17 cellular contexts compared by ENCODE assay signal in the genomic region with DNA sequence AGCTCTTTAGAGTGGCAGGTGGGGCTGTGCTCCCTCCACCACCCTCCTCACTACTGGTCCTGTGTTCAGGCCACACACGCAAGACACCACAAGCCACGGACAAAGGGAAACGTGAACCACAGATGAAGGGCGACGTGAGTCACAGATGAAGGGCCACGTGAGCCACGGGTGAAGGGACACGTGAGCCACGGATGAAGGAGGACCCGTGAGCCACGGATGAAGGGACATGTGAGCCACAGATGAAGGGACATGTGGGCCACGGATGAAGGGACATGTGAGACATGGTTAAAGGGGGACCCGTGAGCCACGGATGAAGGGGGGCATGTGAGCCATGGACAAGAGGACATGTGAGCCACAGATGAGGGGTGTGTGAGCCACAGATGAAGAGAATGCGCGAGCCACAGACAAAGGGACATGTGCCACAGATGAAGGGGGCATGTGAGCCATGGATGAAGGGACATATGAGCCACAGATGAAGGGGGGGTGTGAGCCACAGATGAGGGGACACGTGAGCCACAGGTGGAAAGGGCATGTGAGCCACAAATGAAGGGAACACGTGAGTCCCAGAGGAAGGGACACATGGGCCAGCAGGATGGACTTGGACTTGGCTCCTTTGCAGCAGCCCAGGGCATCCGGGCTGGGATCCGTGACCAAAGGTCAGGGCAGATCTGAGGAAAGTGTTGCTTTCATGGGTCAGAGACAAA. TPM values are rescaled to one million over a fixed set of nuclear protein-coding genes. Genes with fewer than 3 reads are reported as not detected.
DNase-seq lines count a peak whose midpoint lies in the region; ATAC-seq, FAIRE-seq and TF ChIP-seq lines count a peak whose summit lies in the region.
"Had no signal": no experiment of that assay in that cellular context is flagged by ENCODE, and none has a peak within 500 bp of the region (broad histone marks: within the 10 kb centered on the region; RNA-seq: fewer than 3 reads in every experiment).

No MANE protein-coding gene starts in this region.

- intact Hi-C loops in HCT116 (cut with micrococcal nuclease) (no loop called here), K562 (cut with micrococcal nuclease) (no loop called here)

- TF ChIP-seq EP300 in K562 (IDR thresholded peaks at IDR 0.05; ENCODE audit: low read length): no peak

- FAIRE-seq in K562 (lab: Jason Lieb, UNC): no peak
- FAIRE-seq: GM12892 had no signal

- peaks cover 4% of the 10 kb centered on the region; the same call in 1 of the 2 replicates for H3K79me2 ChIP-seq in HCT116 (ENCODE audit: insufficient read depth, low read length)
- no peaks in the 10 kb centered on the region for H3K79me2 ChIP-seq in K562 (ENCODE audit: control insufficient read depth, insufficient read depth, low read length)
- H3K79me2 ChIP-seq in neural progenitor cell (ENCODE audit: low read depth): no peaks in the 10 kb centered on the region

- TF ChIP-seq RAD21 in HCT116 (IDR thresholded peaks at IDR 0.05; ENCODE audit: low read depth) (no peak), K562 (CRISPR knock-in tag; conservative IDR thresholded peaks at IDR 0.05 in 1 of 2, IDR thresholded peaks at IDR 0.05 in 1 of 2) (no peak)

- H3K27me3 ChIP-seq in BLaER1 (peaks cover 51% of the 10 kb centered on the region), HCT116 (ENCODE audit: insufficient read depth, low read length) (no peaks in the 10 kb centered on the region), K562 (ENCODE audit: control insufficient read depth in 2 of 2, insufficient read depth in 2 of 2, low read length in 2 of 2) (peaks cover 18 to 54% of the 10 kb centered on the region in 2 experiments; a peak in 4 of 5 replicates), neural progenitor cell (no peaks in the 10 kb centered on the region)

- no TSS peak for BruUV-seq in HCT116 (replicated peaks; lab: Mats Ljungman, UMichigan)
- BruUV-seq in K562 (replicated peaks; lab: Mats Ljungman, UMichigan): no TSS peak

- H2AFZ ChIP-seq in HCT116 (ENCODE audit: low read depth, low read length, poor library complexity, severe bottlenecking) (no peak overlapping the region), K562 (ENCODE audit: low read depth, low read length) (no peak overlapping the region), neural progenitor cell (replicated peaks) (no peak overlapping the region)

- H3K4me3 Mint-ChIP-seq in neural progenitor cell: no peak overlapping the region
- H3K4me3 Mint-ChIP-seq: CD4-positive, alpha-beta memory T cell had no signal

- POLR2A ChIA-PET in HCT116 (lab: Charles Lee): no interaction called here
- POLR2A ChIA-PET in K562 (lab: Yijun Ruan, JAX): no interaction called here

- CTCF ChIA-PET in HCT116 (lab: Charles Lee) (no interaction called here), K562 (lab: Yijun Ruan, JAX; ENCODE audit: low intra/inter-chr PET ratio) (interaction anchor here (0.6 kb wide), 1 partner anchor 199 kb away, joined by 4 read pairs; no protein-coding TSS in a partner anchor)

- no peak for ATAC-seq in HCT116
- no peak for ATAC-seq in K562
- no peak for ATAC-seq in HG03045 (IDR thresholded peaks at IDR 0.05; ENCODE audit: unreplicated experiment)
- no peak for ATAC-seq in HG02571 (IDR thresholded peaks at IDR 0.05; ENCODE audit: unreplicated experiment)

- H4K20me1 ChIP-seq in BLaER1 (peaks cover 10% of the 10 kb centered on the region; the same call in 1 of the 2 replicates), HCT116 (ENCODE audit: insufficient read depth) (no peaks in the 10 kb centered on the region), K562 (replicated peaks; ENCODE audit: control insufficient read depth, insufficient read depth, low read length) (peaks cover 6% of the 10 kb centered on the region; the same call in 1 of the 2 replicates), neural progenitor cell (ENCODE audit: low read depth) (no peaks in the 10 kb centered on the region)

- H3F3A ChIP-seq in neural progenitor cell (ENCODE audit: low read depth): no peaks in the 10 kb centered on the region

- H3K27me3 Mint-ChIP-seq in neural progenitor cell (ENCODE audit: insufficient read depth, low read depth): peaks cover 7% of the 10 kb centered on the region

- H3K4me1 ChIP-seq in BLaER1 (peaks cover 26% of the 10 kb centered on the region), HCT116 (ENCODE audit: control insufficient read depth in 1 of 2, insufficient read depth in 2 of 2, low read length in 2 of 2) (no peaks in the 10 kb centered on the region), K562 (replicated peaks in 1 of 2; ENCODE audit: control insufficient read depth in 2 of 2, insufficient read depth in 2 of 2, low read length in 2 of 2) (peaks cover 0 to 24% of the 10 kb centered on the region in 2 experiments; a peak in 3 of 5 replicates), neural progenitor cell (no peaks in the 10 kb centered on the region)

- H3K4me3 ChIP-seq in BLaER1 (no peak overlapping the region), HCT116 (replicated peaks in 1 of 2; ENCODE audit: low read depth in 1 of 2, low read length in 2 of 2) (no peak overlapping the region), K562 (no peak overlapping the region), neural progenitor cell (no peak overlapping the region)

- H3K9ac ChIP-seq in BLaER1: no peak overlapping the region
- no peak overlapping the region for H3K9ac ChIP-seq in HCT116 (ENCODE audit: low read length)
- H3K9ac ChIP-seq in K562 (ENCODE audit: insufficient read depth in 1 of 2, low read depth in 2 of 2, low read length in 2 of 2): no peak overlapping the region
- H3K9ac ChIP-seq in neural progenitor cell: no peak overlapping the region

- RAD21 ChIA-PET in HCT116 (lab: Charles Lee; ENCODE audit: low non-redundant PET in 1 of 2, low total read pairs in 2 of 2, uncharacterized antibody in 2 of 2, unreplicated experiment in 2 of 2): no interaction called here

- no peaks in the 10 kb centered on the region for H3K9me2 ChIP-seq in HCT116 (ENCODE audit: insufficient read depth)

- H3K4me2 ChIP-seq in BLaER1: peak overlapping the region; percentile 69
- H3K4me2 ChIP-seq in HCT116 (ENCODE audit: low read length): no peak overlapping the region
- no peak overlapping the region for H3K4me2 ChIP-seq in K562 (ENCODE audit: insufficient read depth, low read length)
- no peak overlapping the region for H3K4me2 ChIP-seq in neural progenitor cell

- DNase-seq in HCT116 (ENCODE audit: low read depth, low spot score): no peak
- no peak for DNase-seq in K562 (ENCODE audit: extremely low read depth in 1 of 4, low spot score in 3 of 4)
- no peak for DNase-seq in neural progenitor cell (ENCODE audit: low spot score)
- no peak for DNase-seq in NCI-H446 (lab: John Stamatoyannopoulos, UW)
- no peak for DNase-seq in H4 (ENCODE audit: low spot score)
- DNase-seq: ACHN; CD4-positive, alpha-beta memory T cell; DMS79; GDM1; GOT3; HCEC 1CT; KG1 had no signal

- TF ChIP-seq POLR2A in HCT116 (IDR thresholded peaks at IDR 0.05; ENCODE audit: borderline replicate concordance, extremely low read depth, insufficient read depth, insufficient read length) (no peak), K562 (conservative IDR thresholded peaks at IDR 0.05) (no peak)

- H3K27ac ChIP-seq in BLaER1 (no peak overlapping the region), HCT116 (ENCODE audit: low read depth, low read length) (peak overlapping the region; percentile 6; the same call in 1 of the 2 replicates), K562 (ENCODE audit: extremely low read depth, low read depth, low read length) (no peak overlapping the region), neural progenitor cell (no peak overlapping the region)
- H3K27ac ChIP-seq: C4-2B had no signal

- no peaks in the 10 kb centered on the region for H3K9me1 ChIP-seq in K562 (ENCODE audit: control insufficient read depth, insufficient read depth, low read length)

- H3K4me1 Mint-ChIP-seq in neural progenitor cell: peaks cover 3% of the 10 kb centered on the region
- H3K4me1 Mint-ChIP-seq: CD4-positive, alpha-beta memory T cell had no signal

- TF ChIP-seq CTCF in HCT116 (IDR thresholded peaks at IDR 0.05 in 2 of 3, conservative IDR thresholded peaks at IDR 0.05 in 1 of 3; ENCODE audit: borderline replicate concordance in 1 of 3, insufficient read depth in 1 of 3, low read depth in 2 of 3, low read length in 2 of 3) (no peak), K562 (IDR thresholded peaks at IDR 0.05 in 2 of 3, conservative IDR thresholded peaks at IDR 0.05 in 1 of 3; ENCODE audit: insufficient read depth in 2 of 3, low read depth in 1 of 3, low read length in 3 of 3) (no peak), neural progenitor cell (IDR thresholded peaks at IDR 0.05) (no peak)

- peak overlapping the region; percentile 30 for H3K27ac Mint-ChIP-seq in neural progenitor cell

- H3K9me3 ChIP-seq in BLaER1: no peaks in the 10 kb centered on the region
- H3K9me3 ChIP-seq in HCT116 (ENCODE audit: control insufficient read depth in 1 of 2, insufficient read depth in 1 of 2, low read depth in 1 of 2, low read length in 2 of 2): no peaks in the 10 kb centered on the region
- no peaks in the 10 kb centered on the region for H3K9me3 ChIP-seq in K562 (replicated peaks; ENCODE audit: control insufficient read depth, insufficient read depth, low read depth, low read length)
- H3K9me3 ChIP-seq in neural progenitor cell (ENCODE audit: low read depth): no peaks in the 10 kb centered on the region

- peaks cover 6% of the 10 kb centered on the region for H3K9me3 Mint-ChIP-seq in neural progenitor cell
- H3K9me3 Mint-ChIP-seq: CD4-positive, alpha-beta memory T cell had no signal

- no peaks in the 10 kb centered on the region for H3K36me3 Mint-ChIP-seq in neural progenitor cell
- H3K36me3 Mint-ChIP-seq: CD4-positive, alpha-beta memory T cell had no signal

- WGBS in K562 (ENCODE audit: insufficient coverage, low coverage, missing lambda C conversion rate): 30% methylated on average over 19 of the region's 20 CpGs

- H3K36me3 ChIP-seq in BLaER1 (no peaks in the 10 kb centered on the region), HCT116 (ENCODE audit: control insufficient read depth in 1 of 2, insufficient read depth in 2 of 2, low read length in 2 of 2) (no peaks in the 10 kb centered on the region), K562 (ENCODE audit: control insufficient read depth, insufficient read depth, low read length) (no peaks in the 10 kb centered on the region), neural progenitor cell (no peaks in the 10 kb centered on the region)

- in situ Hi-C loops in K562 (cut with MboI): no loop called here

RNA-seq across cellular contexts. Expression of gene ZNF469, which starts 15.6 kb away (rescaled TPM):
- 5.9 TPM for total RNA-seq in HCT116 (2021; ENCODE audit: unreplicated experiment)
- polyA plus RNA-seq in HCT116 (2012): 2.1 and 2.4 TPM in 2 replicates
- 0.04 and 0.09 TPM in 2 replicates for total RNA-seq in K562 (2011; cell fraction: chromatin; rRNA removed; ENCODE audit: low replicate concordance)
- total RNA-seq in K562 (2011; cell fraction: nucleolus; rRNA removed): 0.13 and 0.17 TPM in 2 replicates
- total RNA-seq in K562 (2011; cell fraction: nucleoplasm; rRNA removed): under 0.01 and 0.08 TPM in 2 replicates
- under 0.01 TPM in 1 of 2 replicates, not detected in the other for total RNA-seq in K562 (2014; rRNA removed)
- not detected in 2 replicates for total RNA-seq in K562 (2014; rRNA removed; fragmentation: Illumina TruSeq; extraction: Trizol)
- not detected in 2 replicates for total RNA-seq in K562 (2015; rRNA removed; fragmentation: Illumina TruSeq; extraction: Trizol)
- total RNA-seq in K562 (2021): 0.02 and 0.04 TPM in 2 replicates
- not detected in 2 replicates for polyA plus RNA-seq in K562 (2011; rRNA removed)
- under 0.01 and 0.01 TPM in 2 replicates for polyA plus RNA-seq in K562 (2011; cell fraction: cytosol; rRNA removed)
- 0.01 and 0.03 TPM in 2 replicates for polyA plus RNA-seq in K562 (2011; cell fraction: nucleus; rRNA removed)
- 0.01 TPM in 2 replicates for polyA plus RNA-seq in K562 (2012)
- 0.01 TPM in 1 of 2 replicates, not detected in the other for polyA plus RNA-seq in K562 (2014; fragmentation: Illumina TruSeq; extraction: Trizol)
- not detected for polyA plus RNA-seq in K562 (2014; fragmentation: Nextera tagmentation; extraction: Ambion mirVana)
- polyA plus RNA-seq in K562 (2014; rRNA removed): 0.01 TPM in 1 of 2 replicates, not detected in the other
- under 0.01 and 0.04 TPM in 2 replicates for polyA minus RNA-seq in K562 (2011; rRNA and poly(A)+ RNA removed)
- 0.09 and 0.10 TPM in 2 replicates for polyA minus RNA-seq in K562 (2011; cell fraction: cytosol; rRNA and poly(A)+ RNA removed)
- under 0.01 and 0.11 TPM in 2 replicates for polyA minus RNA-seq in K562 (2011; cell fraction: nucleus; rRNA and poly(A)+ RNA removed)
- 0.02 and 0.03 TPM in 2 replicates for total RNA-seq in neural progenitor cell (ENCODE audit: low replicate concordance)
- total RNA-seq in H4 (2014; rRNA removed; shearing (Covaris generic)): 0.08 and 0.12 TPM in 2 replicates

RNA-seq across cellular contexts. Expression of gene ZFPM1, which starts 54.8 kb away (rescaled TPM):
- 14.6 TPM for total RNA-seq in HCT116 (2021; ENCODE audit: unreplicated experiment)
- polyA plus RNA-seq in HCT116 (2012): 5.6 and 6.4 TPM in 2 replicates
- 14.4 and 38.8 TPM in 2 replicates for total RNA-seq in K562 (2011; cell fraction: chromatin; rRNA removed; ENCODE audit: low replicate concordance)
- 25.3 and 27.9 TPM in 2 replicates for total RNA-seq in K562 (2011; cell fraction: nucleolus; rRNA removed)
- 16.8 and 18.9 TPM in 2 replicates for total RNA-seq in K562 (2011; cell fraction: nucleoplasm; rRNA removed)
- 4.5 and 8.7 TPM in 2 replicates for total RNA-seq in K562 (2014; rRNA removed)
- 0.26 and 0.47 TPM in 2 replicates for total RNA-seq in K562 (2014; rRNA removed; fragmentation: Illumina TruSeq; extraction: Trizol)
- total RNA-seq in K562 (2015; rRNA removed; fragmentation: Illumina TruSeq; extraction: Trizol): 3.2 and 4.5 TPM in 2 replicates
- 32.7 and 35.9 TPM in 2 replicates for total RNA-seq in K562 (2021)
- polyA plus RNA-seq in K562 (2011; rRNA removed): 0.88 and 1.4 TPM in 2 replicates
- polyA plus RNA-seq in K562 (2011; cell fraction: cytosol; rRNA removed): 0.81 and 4.8 TPM in 2 replicates
- 3.4 and 13.6 TPM in 2 replicates for polyA plus RNA-seq in K562 (2011; cell fraction: nucleus; rRNA removed)
- 7.9 and 12.2 TPM in 2 replicates for polyA plus RNA-seq in K562 (2012)
- 1.2 and 5.1 TPM in 2 replicates for polyA plus RNA-seq in K562 (2014; fragmentation: Illumina TruSeq; extraction: Trizol)
- under 1 TPM; 0.03 to 0.11 TPM for polyA plus RNA-seq in K562 (2014; fragmentation: Nextera tagmentation; extraction: Ambion mirVana)
- polyA plus RNA-seq in K562 (2014; rRNA removed): 4.7 and 5.5 TPM in 2 replicates
- polyA minus RNA-seq in K562 (2011; rRNA and poly(A)+ RNA removed): 0.30 and 1.1 TPM in 2 replicates
- 12.3 and 14.7 TPM in 2 replicates for polyA minus RNA-seq in K562 (2011; cell fraction: cytosol; rRNA and poly(A)+ RNA removed)
- 7.7 and 10.1 TPM in 2 replicates for polyA minus RNA-seq in K562 (2011; cell fraction: nucleus; rRNA and poly(A)+ RNA removed)
- 0.36 and 0.96 TPM in 2 replicates for total RNA-seq in neural progenitor cell (ENCODE audit: low replicate concordance)
- total RNA-seq in H4 (2014; rRNA removed; shearing (Covaris generic)): 0.29 and 0.86 TPM in 2 replicates
